8 cellular contexts compared by ENCODE assay signal in genomic region chr5:69042915-69043795, GRCh38.
DNase-seq lines count a peak whose midpoint lies in the region; ATAC-seq and TF ChIP-seq lines count a peak whose summit lies in the region.

No MANE protein-coding gene starts in this region.

- H3K9me3 Mint-ChIP-seq in T-helper 1 cell treated with Interleukin-12 subunit alpha and Interleukin-12 subunit beta and Interleukin-4 antibody, amounts not matched to agents 30 μg/mL and 1 μg/mL, for 36 hours = no peaks in the 10 kb centered on the region

- H3K27me3 Mint-ChIP-seq in T-helper 1 cell treated with Interleukin-12 subunit alpha and Interleukin-12 subunit beta and Interleukin-4 antibody, amounts not matched to agents 30 μg/mL and 1 μg/mL, for 36 hours (ENCODE audit: low read depth) = no peaks in the 10 kb centered on the region

- peak overlapping the region; percentile 89 for H3K4me3 Mint-ChIP-seq in T-helper 1 cell treated with Interleukin-12 subunit alpha and Interleukin-12 subunit beta and Interleukin-4 antibody, amounts not matched to agents 30 μg/mL and 1 μg/mL, for 36 hours

- H3K36me3 Mint-ChIP-seq in T-helper 1 cell treated with Interleukin-12 subunit alpha and Interleukin-12 subunit beta and Interleukin-4 antibody, amounts not matched to agents 30 μg/mL and 1 μg/mL, for 36 hours (ENCODE audit: low read depth) = no peaks in the 10 kb centered on the region

- peak overlapping the region; percentile 87 for H3K27ac Mint-ChIP-seq in T-helper 1 cell treated with Interleukin-12 subunit alpha and Interleukin-12 subunit beta and Interleukin-4 antibody, amounts not matched to agents 30 μg/mL and 1 μg/mL, for 36 hours

- DNase-seq in NCI-H1694 (lab: John Stamatoyannopoulos, UW) = peak; percentile 80
- peak in 51 of 58 donors; percentile 2 to 87 (median 56) for DNase-seq in anterior cingulate cortex (lab: John Stamatoyannopoulos, UW)
- DNase-seq in hepatic stellate cell (ENCODE audit: low spot score) = peak; percentile 71
- DNase-seq in retina = peak; percentile 87
- DNase-seq in GOT3 (lab: John Stamatoyannopoulos, UW) = no peak

- peak; percentile 94 for ATAC-seq in HG02870 (IDR thresholded peaks at IDR 0.05; ENCODE audit: unreplicated experiment)

- peak overlapping the region; percentile 5 for H3K4me3 ChIP-seq in GM12875 (ENCODE audit: low read depth, low read length)

- H3K4me1 Mint-ChIP-seq in T-helper 1 cell treated with Interleukin-12 subunit alpha and Interleukin-12 subunit beta and Interleukin-4 antibody, amounts not matched to agents 30 μg/mL and 1 μg/mL, for 36 hours (ENCODE audit: low read depth) = peaks cover 9% of the 10 kb centered on the region

- peak; percentile 55; the same call in 1 of the 2 replicates for TF ChIP-seq CTCF in GM12875 (IDR thresholded peaks at IDR 0.05; ENCODE audit: borderline replicate concordance, insufficient read depth, low read depth, low read length)
